Comparison of ENCODE assay signal across 8 cellular contexts in genomic region chr2:172427990-172428840, GRCh38. TPM values are rescaled to one million over a fixed set of nuclear protein-coding genes. Genes with fewer than 3 reads are reported as not detected.
A peak's percentile ranks its signal among the peaks of the same experiment; 100 is the strongest.
DNase-seq lines count a peak whose midpoint lies in the region; TF ChIP-seq lines count a peak whose summit lies in the region.

No MANE protein-coding gene starts in this region.

- H3K27ac Mint-ChIP-seq in progenitor cell of endocrine pancreas = peak overlapping the region; percentile 97

- H3K36me3 Mint-ChIP-seq in progenitor cell of endocrine pancreas (ENCODE audit: insufficient read depth) = no peaks in the 10 kb centered on the region

- peak overlapping the region; percentile 87 for H3K4me3 Mint-ChIP-seq in progenitor cell of endocrine pancreas (ENCODE audit: low read depth)

- peaks cover 19% of the 10 kb centered on the region for H3K27me3 Mint-ChIP-seq in progenitor cell of endocrine pancreas

- peak; percentile 37 for DNase-seq in NCI-H510A (lab: John Stamatoyannopoulos, UW)
- no peak for DNase-seq in NCI-H510A treated with DMSO at 0.1 percent for 48 hours (lab: John Stamatoyannopoulos, UW)
- peak; percentile 41 for DNase-seq in RPMI7951 (ENCODE audit: low read depth)
- DNase-seq in activated naive CD4-positive, alpha-beta T cell treated with anti-CD3 and anti-CD28 coated beads, Interleukin-2, amount 50 U/mL, for 16 hours = peak; percentile 77
- DNase-seq in cardiac septum (ENCODE audit: low spot score) = peak; percentile 82
- DNase-seq in progenitor cell of endocrine pancreas (ENCODE audit: low spot score, unreplicated experiment) = peak; percentile 55
- no peak for DNase-seq in NCI-H2107 (lab: John Stamatoyannopoulos, UW)
- DNase-seq in NCI-H2029 treated with DMSO at 0.1 percent for 48 hours (lab: John Stamatoyannopoulos, UW) = no peak

- H3K4me1 Mint-ChIP-seq in progenitor cell of endocrine pancreas (ENCODE audit: low read depth) = peaks cover 24% of the 10 kb centered on the region

- intact Hi-C loops in cardiac septum (cut with DNase I) = loop anchor here (1.0 to 5.0 kb wide), 2 partner anchors 24 to 76 kb away; no protein-coding TSS in a partner anchor

- peak; percentile 29 for TF ChIP-seq CTCF in progenitor cell of endocrine pancreas (IDR thresholded peaks at IDR 0.05; ENCODE audit: unreplicated experiment)

- H3K9me3 Mint-ChIP-seq in progenitor cell of endocrine pancreas (ENCODE audit: low read depth) = no peaks in the 10 kb centered on the region

RNA-seq across cellular contexts. Expression of gene ITGA6, which starts 0.8 kb away (rescaled TPM):
- 61.8 and 62.0 TPM in 2 replicates for total RNA-seq in RPMI7951 (2014; rRNA removed; shearing (Covaris generic))
- total RNA-seq in cardiac septum (38.9 TPM), progenitor cell of endocrine pancreas (69.5 and 83.8 TPM in 2 replicates)

Comparison
In these comparisons a context has a peak if more than half of its experiments do, and no peak if none do; other contexts are left out.
1. DNase-seq: peak in NCI-H510A (single experiment), RPMI7951 (single experiment), activated naive CD4-positive, alpha-beta T cell treated with anti-CD3 and anti-CD28 coated beads, Interleukin-2, amount 50 U/mL, for 16 hours (single experiment), cardiac septum (single experiment) and progenitor cell of endocrine pancreas (single experiment); none in NCI-H510A treated with DMSO at 0.1 percent for 48 hours (single experiment), NCI-H2107 (single experiment) and NCI-H2029 treated with DMSO at 0.1 percent for 48 hours (single experiment).